ENCODE assay signal across 16 cellular contexts in the genomic region with DNA sequence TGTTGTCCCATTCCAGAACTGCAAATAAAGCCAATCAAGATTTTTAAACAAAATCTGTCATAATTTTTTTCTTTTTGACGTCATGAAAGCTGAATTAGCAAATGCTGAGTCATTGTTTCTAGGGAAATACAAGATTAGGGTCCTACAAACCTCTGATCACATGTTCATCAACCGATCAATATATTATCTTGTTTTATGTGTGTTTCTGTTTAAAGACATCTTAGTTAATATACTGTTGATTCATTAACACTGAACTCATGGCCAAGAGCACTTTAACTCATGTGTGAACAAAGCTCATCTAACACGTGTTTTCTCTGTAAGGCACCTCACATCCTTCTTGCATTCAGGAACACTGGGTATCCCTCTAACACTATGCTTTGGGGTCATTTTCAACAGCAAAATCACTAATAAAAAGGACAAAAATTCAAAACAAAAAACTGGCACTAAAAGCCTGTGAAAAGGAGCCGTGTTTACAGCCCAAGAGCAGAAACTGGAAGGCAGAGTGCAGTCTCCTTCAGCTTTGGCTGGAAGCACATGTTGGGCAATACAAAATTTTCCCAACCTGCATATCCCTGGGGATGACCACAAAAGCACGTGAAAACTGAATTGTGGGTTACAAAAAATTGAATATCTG.
DNase-seq lines count a peak whose midpoint lies in the region; ATAC-seq and TF ChIP-seq lines count a peak whose summit lies in the region.
"Had no signal": no experiment of that assay in that cellular context is flagged by ENCODE, and none has a peak within 500 bp of the region (broad histone marks: within the 10 kb centered on the region; RNA-seq: fewer than 3 reads in every experiment).

No MANE protein-coding gene starts in this region.

- ATAC-seq in HG02610 (IDR thresholded peaks at IDR 0.05; ENCODE audit: unreplicated experiment) (no peak), HG03521 (IDR thresholded peaks at IDR 0.05; ENCODE audit: unreplicated experiment) (no peak)

- TF ChIP-seq CTCF in HFFc6 (IDR thresholded peaks at IDR 0.05) = no peak
- no peak for TF ChIP-seq CTCF in choroid plexus epithelial cell (conservative IDR thresholded peaks at IDR 0.05; ENCODE audit: low read depth, low read length)

- H3K27ac Mint-ChIP-seq in HFFc6 = peak overlapping the region; percentile 66
- H3K27ac Mint-ChIP-seq: activated T-helper 2 cell treated with anti-CD3 and anti-CD28 coated beads, Interferon-gamma antibody, Interleukin-2, Interleukin-4, amounts not matched to agents 10 μg/mL and 5 μg/mL and 100 μg/mL, durations not matched to agents 14 hours and 24 hours and 36 hours had no signal

- H3K4me3 Mint-ChIP-seq in HFFc6 = no peak overlapping the region

- H3K27me3 Mint-ChIP-seq in HFFc6 (ENCODE audit: insufficient read depth) = no peaks in the 10 kb centered on the region; the same call in 1 of the 2 replicates

- no peaks in the 10 kb centered on the region for H3K36me3 Mint-ChIP-seq in HFFc6 (ENCODE audit: low read depth)

- H3K4me3 ChIP-seq in choroid plexus epithelial cell (ENCODE audit: low read depth, low read length) = no peak overlapping the region
- H3K4me3 ChIP-seq: Peyer's patch had no signal

- peaks cover 35% of the 10 kb centered on the region for H3K4me1 Mint-ChIP-seq in HFFc6 (ENCODE audit: low read depth)

- DNase-seq in HFFc6 (no peak), choroid plexus epithelial cell (ENCODE audit: low read depth) (peak; percentile 83), left kidney (ENCODE audit: low read depth, low spot score) (peak; percentile 7), stromal cell of bone marrow (ENCODE audit: low read depth) (peak; percentile 74), NCI-H2171 treated with DMSO at 0.1 percent for 48 hours (lab: John Stamatoyannopoulos, UW) (no peak)
- no peak for DNase-seq in activated naive CD4-positive, alpha-beta T cell treated with Interleukin-2 at 50 U/mL for 16 hours
- DNase-seq: DMS79 treated with DMSO at 0.1 percent for 48 hours; effector CD4-positive, alpha-beta T cell; NCI-H1436; Peyer's patch; retina; stimulated activated CD8-positive, alpha-beta memory T cell treated with anti-CD3 and anti-CD28 coated beads, Interleukin-4, amount 100 ng/mL, for 48 hours; WERI-Rb-1 had no signal

- H3K9me3 Mint-ChIP-seq in HFFc6 = no peaks in the 10 kb centered on the region
- H3K9me3 Mint-ChIP-seq: activated T-helper 2 cell treated with anti-CD3 and anti-CD28 coated beads, Interferon-gamma antibody, Interleukin-2, Interleukin-4, amounts not matched to agents 10 μg/mL and 5 μg/mL and 100 μg/mL, durations not matched to agents 14 hours and 24 hours and 36 hours had no signal

Comparison
In these comparisons a context has a peak if more than half of its experiments do, and no peak if none do; other contexts are left out.
1. DNase-seq: peak in choroid plexus epithelial cell (single experiment), left kidney (single experiment) and stromal cell of bone marrow (single experiment); none in HFFc6 (single experiment), NCI-H2171 treated with DMSO at 0.1 percent for 48 hours (single experiment) and activated naive CD4-positive, alpha-beta T cell treated with Interleukin-2 at 50 U/mL for 16 hours (single experiment).